Comparison of ENCODE assay signal across 20 cellular contexts in genomic region chr9:137185921-137186320, GRCh38. TPM values are rescaled to one million over a fixed set of nuclear protein-coding genes. Genes with fewer than 3 reads are reported as not detected.
DNase-seq lines count a peak whose midpoint lies in the region; ATAC-seq and TF ChIP-seq lines count a peak whose summit lies in the region.
"Had no signal": no experiment of that assay in that cellular context is flagged by ENCODE, and none has a peak within 500 bp of the region (broad histone marks: within the 10 kb centered on the region; RNA-seq: fewer than 3 reads in every experiment).

No MANE protein-coding gene starts in this region.

- no peak for ATAC-seq in psoas muscle

- peaks cover 46% of the 10 kb centered on the region for H3K4me1 Mint-ChIP-seq in activated T-cell treated with anti-CD3 and anti-CD28 coated beads, Interleukin-2, amount 50 U/mL, for 24 hours (ENCODE audit: low read depth)
- H3K4me1 Mint-ChIP-seq in endodermal cell (peaks cover 19% of the 10 kb centered on the region), immature natural killer cell (peaks cover 36 to 40% of the 10 kb centered on the region in 2 donors)

- no peak overlapping the region for H2AFZ ChIP-seq in Loucy (ENCODE audit: low read length)

- 96 to 97% methylated on average over 10 to 19 of the region's 19 CpGs for WGBS in endodermal cell (ENCODE audit: insufficient coverage in 1 of 2, insufficient read length in 1 of 2), 2 experiments
- 90 to 93% (median 93%) methylated on average over 16 to 19 of the region's 19 CpGs for WGBS in psoas muscle, 3 donors

- TF ChIP-seq CTCF in Loucy (conservative IDR thresholded peaks at IDR 0.05; ENCODE audit: low read length) = no peak
- TF ChIP-seq CTCF in endodermal cell (conservative IDR thresholded peaks at IDR 0.05) = no peak
- no peak for TF ChIP-seq CTCF in psoas muscle (IDR thresholded peaks at IDR 0.05)

- peaks cover 49% of the 10 kb centered on the region for H3K79me2 ChIP-seq in Loucy (ENCODE audit: insufficient read depth, low read length)

- H3K9ac ChIP-seq in Loucy (ENCODE audit: low read depth, low read length, poor library complexity, severe bottlenecking) (no peak overlapping the region), endodermal cell (ENCODE audit: extremely low read depth, low read length, poor library complexity, severe bottlenecking) (no peak overlapping the region)

- H3K4me1 ChIP-seq in Loucy (ENCODE audit: insufficient read depth, low read length, poor library complexity, severe bottlenecking) (peaks cover 20% of the 10 kb centered on the region), endodermal cell (ENCODE audit: control insufficient read depth, insufficient read depth, low read length) (peaks cover 23% of the 10 kb centered on the region), psoas muscle (peaks cover 41% of the 10 kb centered on the region)

- H3K36me3 Mint-ChIP-seq in activated T-cell treated with anti-CD3 and anti-CD28 coated beads, Interleukin-2, amount 50 U/mL, for 24 hours (ENCODE audit: low read depth) = peaks cover 86% of the 10 kb centered on the region
- H3K36me3 Mint-ChIP-seq in endodermal cell (ENCODE audit: low read depth) (peaks cover 21% of the 10 kb centered on the region), immature natural killer cell (peaks cover 4 to 15% (median 5%) of the 10 kb centered on the region in 3 donors)

- H3K36me3 ChIP-seq in Loucy (ENCODE audit: insufficient read depth, low read length) (peaks cover 14% of the 10 kb centered on the region; the same call in 1 of the 2 replicates), endodermal cell (ENCODE audit: control insufficient read depth, insufficient read depth, low read length) (peaks cover 30% of the 10 kb centered on the region), psoas muscle (ENCODE audit: insufficient read depth in 1 of 2, low read depth in 1 of 2) (peaks cover 3 to 67% of the 10 kb centered on the region in 2 donors)

- H3K4me3 Mint-ChIP-seq in activated T-cell treated with anti-CD3 and anti-CD28 coated beads, Interleukin-2, amount 50 U/mL, for 24 hours = peak overlapping the region; percentile 96
- peak overlapping the region; percentile 83 for H3K4me3 Mint-ChIP-seq in endodermal cell
- peak overlapping the region in 2 of 5 donors; percentile 18 to 91 for H3K4me3 Mint-ChIP-seq in immature natural killer cell

- no peak overlapping the region for H3K27ac ChIP-seq in endodermal cell (ENCODE audit: low read depth, low read length)
- no peak overlapping the region for H3K27ac ChIP-seq in psoas muscle

- peaks cover 8% of the 10 kb centered on the region; the same call in 1 of the 2 replicates for H3F3A ChIP-seq in Loucy (ENCODE audit: low read depth)

- no peaks in the 10 kb centered on the region for H3K9me3 Mint-ChIP-seq in activated T-cell treated with anti-CD3 and anti-CD28 coated beads, Interleukin-2, amount 50 U/mL, for 24 hours
- H3K9me3 Mint-ChIP-seq in endodermal cell (no peaks in the 10 kb centered on the region), immature natural killer cell (no peaks in the 10 kb centered on the region)

- H3K27me3 Mint-ChIP-seq in activated T-cell treated with anti-CD3 and anti-CD28 coated beads, Interleukin-2, amount 50 U/mL, for 24 hours = no peaks in the 10 kb centered on the region
- H3K27me3 Mint-ChIP-seq in endodermal cell (ENCODE audit: insufficient read depth) (no peaks in the 10 kb centered on the region), immature natural killer cell (ENCODE audit: low read depth in 3 of 3) (peaks cover 2 to 11% (median 10%) of the 10 kb centered on the region in 3 donors)

- intact Hi-C loops in psoas muscle (cut with DNase I) = loop anchor here in 1 of 2 donors (5.0 kb wide), 1 partner anchor 41 kb away; the partner anchor contains the start of genes CYSRT1 and RNF224

- peak overlapping the region; percentile 96 for H3K4me3 ChIP-seq in Loucy (ENCODE audit: low read length, poor library complexity, severe bottlenecking)
- no peak overlapping the region for H3K4me3 ChIP-seq in endodermal cell (ENCODE audit: low read length)
- peak overlapping the region; percentile 93 for H3K4me3 ChIP-seq in psoas muscle
- H3K4me3 ChIP-seq: HAP-1 had no signal

- H3K9me2 ChIP-seq in Loucy (replicated peaks; ENCODE audit: low read depth, low read length) = no peaks in the 10 kb centered on the region

- H3K9me3 ChIP-seq in Loucy (ENCODE audit: insufficient read depth, low read depth, low read length) = no peaks in the 10 kb centered on the region
- H3K9me3 ChIP-seq in endodermal cell (ENCODE audit: control insufficient read depth, low read length) = no peaks in the 10 kb centered on the region
- H3K9me3 ChIP-seq in psoas muscle = no peaks in the 10 kb centered on the region
- H3K9me3 ChIP-seq: Caco-2, HAP-1 had no signal

- H4K20me1 ChIP-seq in Loucy (ENCODE audit: insufficient read depth, low read length, poor library complexity, severe bottlenecking) = peaks cover 26% of the 10 kb centered on the region

- H3K27ac Mint-ChIP-seq in activated T-cell treated with anti-CD3 and anti-CD28 coated beads, Interleukin-2, amount 50 U/mL, for 24 hours = no peak overlapping the region
- H3K27ac Mint-ChIP-seq in endodermal cell = no peak overlapping the region
- H3K27ac Mint-ChIP-seq in immature natural killer cell = no peak overlapping the region

- no peak for DNase-seq in activated T-cell treated with anti-CD3 and anti-CD28 coated beads, Interleukin-2, amount 50 U/mL, for 24 hours
- DNase-seq in activated T-cell treated with anti-CD3 and anti-CD28 coated beads, Interleukin-2, amount 50 U/mL, for 48 hours = no peak
- DNase-seq in endodermal cell (no peak), psoas muscle (no peak), DMS153 (lab: John Stamatoyannopoulos, UW) (no peak), immature natural killer cell (no peak)
- DNase-seq in stimulated activated CD4-positive, alpha-beta T cell treated with anti-CD3 and anti-CD28 coated beads, Interleukin-4, amount 100 ng/mL, for 24 hours = no peak
- DNase-seq: 8988T, Caco-2, Karpas-422, MM.1S, NCI-H1092 treated with DMSO at 0.1 percent for 48 hours, NCI-H1694, NCI-H226, NCI-H524 treated with DMSO at 0.1 percent for 48 hours, SIG-M5 had no signal

- H3K27me3 ChIP-seq in Loucy (ENCODE audit: insufficient read depth, low read length, poor library complexity, severe bottlenecking) = no peaks in the 10 kb centered on the region
- no peaks in the 10 kb centered on the region for H3K27me3 ChIP-seq in endodermal cell (ENCODE audit: control insufficient read depth, insufficient read depth, low read length, poor library complexity, severe bottlenecking)
- H3K27me3 ChIP-seq in psoas muscle (ENCODE audit: insufficient read depth in 3 of 3, low read length in 2 of 3) = no peaks in the 10 kb centered on the region

- peak overlapping the region; percentile 91 for H3K4me2 ChIP-seq in Loucy (ENCODE audit: low read depth, low read length, poor library complexity, severe bottlenecking)

RNA-seq across cellular contexts. Expression of gene ANAPC2, which starts 2.4 kb away (rescaled TPM):
- total RNA-seq in endodermal cell (10 to 100 TPM; 66.5 to 69.2 TPM), psoas muscle (10 to 100 TPM; 20.5 to 32.1 (median 24.3) TPM)
- 40.0 TPM for polyA plus RNA-seq in endodermal cell (2013, experiment 1 of 2)
- polyA plus RNA-seq in endodermal cell (2013, experiment 2 of 2) = 33.2 TPM
- polyA plus RNA-seq in psoas muscle (10 to 100 TPM; 13.0 to 22.6 (median 21.6) TPM), immature natural killer cell (1 to 10 TPM; 4.2 to 7.0 (median 5.3) TPM)

RNA-seq across cellular contexts. Expression of gene SSNA1, which starts 2.6 kb away (rescaled TPM):
- 10 to 100 TPM; 66.5 to 67.7 TPM for total RNA-seq in endodermal cell
- polyA plus RNA-seq in endodermal cell (2013, experiment 1 of 2) = 58.8 TPM
- 62.8 TPM for polyA plus RNA-seq in endodermal cell (2013, experiment 2 of 2)
- 10 to 100 TPM; 51.5 to 65.4 (median 54.4) TPM for total RNA-seq in psoas muscle
- polyA plus RNA-seq in psoas muscle = 100 to 1,000 TPM; 101 to 176 (median 142) TPM
- 100 to 1,000 TPM; 164 to 191 (median 181) TPM for polyA plus RNA-seq in immature natural killer cell

RNA-seq across cellular contexts. Expression of gene TMEM210, which starts 14.1 kb away (rescaled TPM):
- total RNA-seq in endodermal cell (under 1 TPM in 1 of 2 donors, not detected in 1; 0.62 TPM), psoas muscle (not detected)
- not detected for polyA plus RNA-seq in endodermal cell (2013, experiment 1 of 2)
- not detected for polyA plus RNA-seq in endodermal cell (2013, experiment 2 of 2)
- polyA plus RNA-seq in psoas muscle (not detected), immature natural killer cell (not detected)
- total RNA-seq: Caco-2, HT-29 had no signal
- polyA plus RNA-seq: BJ had no signal

RNA-seq across cellular contexts. Expression of gene TPRN, which starts 14.6 kb away (rescaled TPM):
- 10 to 100 TPM; 19.0 to 23.9 TPM for total RNA-seq in endodermal cell
- 12.1 TPM for polyA plus RNA-seq in endodermal cell (2013, experiment 1 of 2)
- 11.0 TPM for polyA plus RNA-seq in endodermal cell (2013, experiment 2 of 2)
- 10 to 100 TPM in 2 of 4 donors, 1 to 10 TPM in 2; 8.0 to 11.3 (median 9.8) TPM for total RNA-seq in psoas muscle
- polyA plus RNA-seq in psoas muscle = 10 to 100 TPM in 1 of 3 donors, 1 to 10 TPM in 2; 3.6 to 11.1 (median 6.7) TPM
- 1 to 10 TPM in 1 of 3 donors, under 1 TPM in 2; 0.11 to 1.1 (median 0.60) TPM for polyA plus RNA-seq in immature natural killer cell

RNA-seq across cellular contexts. Expression of gene LRRC26, which starts 16.1 kb away (rescaled TPM):
- under 1 TPM in 1 of 2 donors, not detected in 1; 0.53 TPM for total RNA-seq in endodermal cell
- 0.39 TPM for polyA plus RNA-seq in endodermal cell (2013, experiment 1 of 2)
- polyA plus RNA-seq in endodermal cell (2013, experiment 2 of 2) = not detected
- total RNA-seq in psoas muscle = not detected
- polyA plus RNA-seq in psoas muscle = not detected
- polyA plus RNA-seq in immature natural killer cell = 1 to 10 TPM in 1 of 3 donors, under 1 TPM in 1, not detected in 1; 0.22 to 2.1 TPM
- polyA plus RNA-seq: BJ had no signal
